Comparison of ENCODE assay signal across 19 cellular contexts in genomic region chr3:103167850-103168249, GRCh38.
DNase-seq lines count a peak whose midpoint lies in the region; ATAC-seq and TF ChIP-seq lines count a peak whose summit lies in the region.
"Had no signal": no experiment of that assay in that cellular context is flagged by ENCODE, and none has a peak within 500 bp of the region (broad histone marks: within the 10 kb centered on the region; RNA-seq: fewer than 3 reads in every experiment).

No MANE protein-coding gene starts in this region.

- CTCF ChIA-PET in MCF 10A (lab: Yijun Ruan, JAX), result no interaction called here

- TF ChIP-seq CTCF in GM12864 (IDR thresholded peaks at IDR 0.05; ENCODE audit: low read depth, low read length, missing control alignments) (no peak), MCF 10A (IDR thresholded peaks at IDR 0.05; ENCODE audit: unreplicated experiment) (no peak)

- no peak overlapping the region for H3K4me3 ChIP-seq in GM12864 (ENCODE audit: low read depth, low read length)
- H3K4me3 ChIP-seq: BLaER1, Peyer's patch, SK-N-MC had no signal

- no peak overlapping the region for H3K27ac Mint-ChIP-seq in MCF 10A (ENCODE audit: low read depth, unreplicated experiment)
- no peak overlapping the region for H3K27ac Mint-ChIP-seq in activated naive CD8-positive, alpha-beta T cell treated with anti-CD3 and anti-CD28 coated beads for 36 hours
- H3K27ac Mint-ChIP-seq: CD8-positive, alpha-beta T cell had no signal

- intact Hi-C loops in MCF 10A (cut with micrococcal nuclease), result no loop called here

- H3K9me3 Mint-ChIP-seq in MCF 10A (ENCODE audit: unreplicated experiment), result no peaks in the 10 kb centered on the region
- peaks cover 4% of the 10 kb centered on the region for H3K9me3 Mint-ChIP-seq in activated naive CD8-positive, alpha-beta T cell treated with anti-CD3 and anti-CD28 coated beads for 36 hours

- POLR2A ChIA-PET in MCF 10A (lab: Yijun Ruan, JAX), result no interaction called here

- peak; percentile 33 for ATAC-seq in GM18867 (IDR thresholded peaks at IDR 0.05; ENCODE audit: unreplicated experiment)
- peak; percentile 65 for ATAC-seq in HG02852 (IDR thresholded peaks at IDR 0.05; ENCODE audit: unreplicated experiment)
- ATAC-seq in HG03469 (IDR thresholded peaks at IDR 0.05; ENCODE audit: unreplicated experiment), result peak; percentile 50
- ATAC-seq in GM19324 (IDR thresholded peaks at IDR 0.05; ENCODE audit: low FRiP score, unreplicated experiment), result no peak
- ATAC-seq: CD8-positive, alpha-beta T cell; Right ventricle myocardium inferior had no signal

- peak; percentile 2 for DNase-seq in GM12864 (ENCODE audit: low read depth)
- DNase-seq in nucleus accumbens (lab: John Stamatoyannopoulos, UW), result no peak
- DNase-seq in MCF 10A (ENCODE audit: unreplicated experiment), result no peak
- DNase-seq in activated naive CD8-positive, alpha-beta T cell treated with anti-CD3 and anti-CD28 coated beads for 36 hours, result no peak
- DNase-seq: 8988T; CD8-positive, alpha-beta T cell; DMS79; MV-4-11; NCI-H1436; NCI-H2029; NCI-H2171 treated with DMSO at 0.1 percent for 48 hours; Peyer's patch had no signal

- BruUV-seq in MCF 10A (replicated peaks; lab: Mats Ljungman, UMichigan), result no TSS peak

- H3K4me1 Mint-ChIP-seq in MCF 10A (ENCODE audit: insufficient read depth, unreplicated experiment), result no peaks in the 10 kb centered on the region
- no peaks in the 10 kb centered on the region for H3K4me1 Mint-ChIP-seq in activated naive CD8-positive, alpha-beta T cell treated with anti-CD3 and anti-CD28 coated beads for 36 hours

- peaks cover 19% of the 10 kb centered on the region for H3K27me3 Mint-ChIP-seq in MCF 10A (ENCODE audit: insufficient read depth, unreplicated experiment)
- no peaks in the 10 kb centered on the region for H3K27me3 Mint-ChIP-seq in activated naive CD8-positive, alpha-beta T cell treated with anti-CD3 and anti-CD28 coated beads for 36 hours

- H3K4me3 Mint-ChIP-seq in MCF 10A (ENCODE audit: unreplicated experiment), result no peak overlapping the region
- no peak overlapping the region for H3K4me3 Mint-ChIP-seq in activated naive CD8-positive, alpha-beta T cell treated with anti-CD3 and anti-CD28 coated beads for 36 hours
- H3K4me3 Mint-ChIP-seq: CD8-positive, alpha-beta T cell had no signal

- H3K36me3 Mint-ChIP-seq in MCF 10A (ENCODE audit: insufficient read depth, unreplicated experiment), result no peaks in the 10 kb centered on the region
- H3K36me3 Mint-ChIP-seq in activated naive CD8-positive, alpha-beta T cell treated with anti-CD3 and anti-CD28 coated beads for 36 hours, result no peaks in the 10 kb centered on the region
- H3K36me3 Mint-ChIP-seq: CD8-positive, alpha-beta T cell had no signal
